In the genomic region with DNA sequence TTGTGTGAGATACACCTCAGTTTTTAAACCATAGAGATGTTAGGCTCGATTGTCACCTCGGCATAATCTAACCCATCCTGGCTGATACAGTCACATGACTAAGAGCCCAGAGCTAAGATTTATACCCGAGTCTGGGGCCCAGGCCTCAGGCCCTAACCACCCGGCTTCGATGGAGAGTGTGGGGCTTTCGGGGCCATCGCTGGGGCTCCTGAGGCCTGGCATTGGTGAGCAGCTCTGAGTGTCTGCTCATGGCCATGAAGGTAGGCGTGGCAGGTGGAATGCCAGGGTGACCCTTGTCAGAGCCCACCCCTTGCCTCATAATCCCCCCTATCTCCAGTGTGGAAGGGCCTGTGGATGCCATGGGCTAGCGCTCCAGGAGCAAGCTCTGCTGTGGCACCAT, we compare ENCODE assay signal across 20 cellular contexts.
A peak's percentile ranks its signal among the peaks of the same experiment; 100 is the strongest.
DNase-seq lines count a peak whose midpoint lies in the region; ATAC-seq, FAIRE-seq and TF ChIP-seq lines count a peak whose summit lies in the region.
"Had no signal": no experiment of that assay in that cellular context is flagged by ENCODE, and none has a peak within 500 bp of the region (broad histone marks: within the 10 kb centered on the region; RNA-seq: fewer than 3 reads in every experiment).

No MANE protein-coding gene starts in this region.

- no TSS peak for BruUV-seq in mammary epithelial cell (replicated peaks; lab: Mats Ljungman, UMichigan)

- H3K4me1 ChIP-seq in breast epithelium (no peaks in the 10 kb centered on the region), mammary epithelial cell (ENCODE audit: insufficient read depth, low read length) (no peaks in the 10 kb centered on the region), H1 (replicated peaks in 1 of 4; ENCODE audit: control insufficient read depth in 3 of 4, insufficient read depth in 4 of 4, low read length in 3 of 4) (no peaks in the 10 kb centered on the region), neuronal stem cell (ENCODE audit: control insufficient read depth in 2 of 2, insufficient read depth in 1 of 2, low read depth in 1 of 2, low read length in 2 of 2) (peaks cover 0 to 5% of the 10 kb centered on the region in 2 donors), tibial nerve (peaks cover 0 to 20% (median 7%) of the 10 kb centered on the region in 4 donors), body of pancreas (no peaks in the 10 kb centered on the region)

- no peak for FAIRE-seq in H1 (lab: Jason Lieb, UNC)
- FAIRE-seq: D721Med, G401.6, GM12891 had no signal

- H4K5ac ChIP-seq in H1 (ENCODE audit: insufficient read length, low read depth, low read length), result no peak overlapping the region

- DNase-seq in breast epithelium (ENCODE audit: low spot score in 2 of 2) (no peak), mammary epithelial cell (no peak), H1 (ENCODE audit: low read depth in 1 of 2, low spot score in 2 of 2) (no peak), neuronal stem cell (ENCODE audit: low spot score) (no peak), tibial nerve (ENCODE audit: low spot score in 2 of 2) (no peak), body of pancreas (no peak)
- no peak for DNase-seq in activated naive CD4-positive, alpha-beta T cell (lab: John Stamatoyannopoulos, UW)
- DNase-seq: CD8-positive, alpha-beta T cell; COR-L47; DMS153; DMS79 treated with DMSO at 0.1 percent for 48 hours; EL; HCEC 1CT; HFFc6 had no signal

- H3K23ac ChIP-seq in H1 (ENCODE audit: insufficient read length) (no peak overlapping the region), neuronal stem cell (ENCODE audit: low read depth, low read length, poor library complexity) (peak overlapping the region; percentile 5)

- no peaks in the 10 kb centered on the region for H3K23me2 ChIP-seq in H1 (ENCODE audit: low read depth, low read length)

- dilution Hi-C loops in mammary epithelial cell (cut with HindIII; ENCODE audit: low sequenced_read_pairs), result no loop called here

- TF ChIP-seq EP300 in H1 (IDR thresholded peaks at IDR 0.05; ENCODE audit: borderline replicate concordance in 1 of 2, low read depth in 2 of 2, low read length in 2 of 2) (no peak), tibial nerve (IDR thresholded peaks at IDR 0.05) (no peak)

- no peak for TF ChIP-seq RAD21 in H1 (IDR thresholded peaks at IDR 0.05 in 1 of 2, conservative IDR thresholded peaks at IDR 0.05 in 1 of 2; ENCODE audit: low read depth in 2 of 2, low read length in 2 of 2)

- H2BK12ac ChIP-seq in H1 (ENCODE audit: low read depth, low read length) (no peak overlapping the region), neuronal stem cell (ENCODE audit: low read length) (no peak overlapping the region)

- CTCF ChIA-PET in mammary epithelial cell (lab: Charles Lee; ENCODE audit: low non-redundant PET) (no interaction called here), H1 (lab: Charles Lee; ENCODE audit: partially characterized antibody) (interaction anchor here (0.8 to 4.0 kb wide), 8 partner anchors 10 to 247 kb away, joined by 3 to 17 read pairs (median 5); a partner anchor contains a TSS)

- H3K4ac ChIP-seq in H1 (replicated peaks; ENCODE audit: insufficient read length, low read depth, low read length) (no peak overlapping the region), neuronal stem cell (ENCODE audit: low read length) (peak overlapping the region; percentile 19)

- POLR2A ChIA-PET in H1 (lab: Charles Lee; ENCODE audit: partially characterized antibody), result interaction anchor here (1.3 kb wide), 1 partner anchor 13 kb away, joined by 3 read pairs; no protein-coding TSS in a partner anchor

- H3K4me2 ChIP-seq in mammary epithelial cell (ENCODE audit: insufficient read depth, low read depth, low read length), result no peak overlapping the region
- H3K4me2 ChIP-seq in H1 (ENCODE audit: insufficient read depth in 1 of 2, low read depth in 2 of 2, low read length in 2 of 2), result no peak overlapping the region
- H3K4me2 ChIP-seq in neuronal stem cell (ENCODE audit: insufficient read depth, low read length, poor library complexity, severe bottlenecking), result no peak overlapping the region

- no peaks in the 10 kb centered on the region for H4K20me1 ChIP-seq in mammary epithelial cell (ENCODE audit: insufficient read depth, low read length)
- no peaks in the 10 kb centered on the region for H4K20me1 ChIP-seq in H1 (replicated peaks in 1 of 2; ENCODE audit: control insufficient read depth in 1 of 2, insufficient read depth in 2 of 2, low read length in 2 of 2)

- TF ChIP-seq CTCF in breast epithelium (IDR thresholded peaks at IDR 0.05) (no peak), mammary epithelial cell (conservative IDR thresholded peaks at IDR 0.05 in 1 of 2, IDR thresholded peaks at IDR 0.05 in 1 of 2; ENCODE audit: extremely low read depth in 1 of 2, insufficient read depth in 1 of 2, low read depth in 1 of 2, low read length in 2 of 2) (no peak), H1 (IDR thresholded peaks at IDR 0.05; ENCODE audit: control extremely low read depth in 1 of 3, insufficient read depth in 1 of 3, low read depth in 1 of 3, low read length in 3 of 3) (no peak), tibial nerve (IDR thresholded peaks at IDR 0.05) (no peak), body of pancreas (IDR thresholded peaks at IDR 0.05) (no peak)

- no peaks in the 10 kb centered on the region for H3K36me3 ChIP-seq in breast epithelium
- no peaks in the 10 kb centered on the region for H3K36me3 ChIP-seq in mammary epithelial cell (ENCODE audit: insufficient read depth, low read length)
- no peaks in the 10 kb centered on the region for H3K36me3 ChIP-seq in H1 (ENCODE audit: control insufficient read depth in 2 of 4, insufficient read depth in 4 of 4, low read length in 3 of 4)
- no peaks in the 10 kb centered on the region for H3K36me3 ChIP-seq in neuronal stem cell (replicated peaks in 1 of 2; ENCODE audit: control insufficient read depth in 2 of 2, insufficient read depth in 2 of 2, low read length in 2 of 2)
- no peaks in the 10 kb centered on the region for H3K36me3 ChIP-seq in tibial nerve
- no peaks in the 10 kb centered on the region for H3K36me3 ChIP-seq in body of pancreas (replicated peaks in 1 of 2; ENCODE audit: insufficient read depth in 1 of 2, low read depth in 2 of 2)

- TF ChIP-seq POLR2A in breast epithelium (IDR thresholded peaks at IDR 0.05), result no peak
- TF ChIP-seq POLR2A in H1 (IDR thresholded peaks at IDR 0.05; ENCODE audit: control extremely low read depth in 1 of 2, low read depth in 2 of 2, low read length in 2 of 2), result no peak
- TF ChIP-seq POLR2A in tibial nerve (IDR thresholded peaks at IDR 0.05), result no peak
- TF ChIP-seq POLR2A in body of pancreas (IDR thresholded peaks at IDR 0.05), result no peak

- H2BK20ac ChIP-seq in H1 (ENCODE audit: low read length), result no peak overlapping the region

- intact Hi-C loops in breast epithelium (cut with DNase I; ENCODE audit: low total_unique reads), result no loop called here
- intact Hi-C loops in mammary epithelial cell (cut with micrococcal nuclease), result no loop called here
- intact Hi-C loops in body of pancreas (cut with DNase I), result no loop called here

- H3K27ac ChIP-seq in breast epithelium, result peak overlapping the region; percentile 43 to 80
- H3K27ac ChIP-seq in mammary epithelial cell (ENCODE audit: insufficient read depth, low read depth, low read length), result no peak overlapping the region
- no peak overlapping the region for H3K27ac ChIP-seq in H1 (ENCODE audit: low read depth, low read length)
- H3K27ac ChIP-seq in neuronal stem cell (replicated peaks; ENCODE audit: low read length), result no peak overlapping the region
- H3K27ac ChIP-seq in tibial nerve, result peak overlapping the region; percentile 64 to 95 (median 78)
- H3K27ac ChIP-seq in body of pancreas, result no peak overlapping the region
- H3K27ac ChIP-seq: 22Rv1, HL-60 had no signal

- H3K27me3 ChIP-seq in breast epithelium (no peaks in the 10 kb centered on the region), mammary epithelial cell (ENCODE audit: insufficient read depth, low read length) (peaks cover 6% of the 10 kb centered on the region), H1 (replicated peaks in 1 of 4; ENCODE audit: control insufficient read depth in 3 of 4, extremely low read depth in 1 of 4, insufficient read depth in 3 of 4, low read length in 3 of 4) (no peaks in the 10 kb centered on the region), neuronal stem cell (ENCODE audit: control insufficient read depth in 3 of 3, insufficient read depth in 3 of 3, low read depth in 1 of 3, low read length in 3 of 3) (peaks cover 0 to 7% (median 2%) of the 10 kb centered on the region in 3 experiments), tibial nerve (no peaks in the 10 kb centered on the region), body of pancreas (no peaks in the 10 kb centered on the region)

- no peak overlapping the region for H3K18ac ChIP-seq in H1 (ENCODE audit: extremely low read depth, low read length)
- peak overlapping the region; percentile 63 for H3K18ac ChIP-seq in neuronal stem cell (ENCODE audit: low read length)

- no peak overlapping the region for H2AFZ ChIP-seq in mammary epithelial cell (ENCODE audit: low read depth, low read length)
- H2AFZ ChIP-seq in H1 (ENCODE audit: low read length), result no peak overlapping the region
- no peak overlapping the region for H2AFZ ChIP-seq in neuronal stem cell (ENCODE audit: low read length)

- H2BK15ac ChIP-seq in H1 (ENCODE audit: low read length) (peak overlapping the region; percentile 90; the same call in 1 of the 2 replicates), neuronal stem cell (ENCODE audit: low read length) (no peak overlapping the region)

- 76% methylated on average over 4 of the region's 9 CpGs for WGBS in mammary epithelial cell (ENCODE audit: low coverage, missing lambda C conversion rate)
- whole genome bisulfite sequencing in H1 (ENCODE audit: extremely low coverage in 1 of 2, insufficient coverage in 1 of 2, insufficient read length in 1 of 2, insufficient replicate concordance in 2 of 2, low coverage in 1 of 2, low lambda C conversion rate in 2 of 2, missing lambda C conversion rate in 1 of 2), 2 experiments, result 94% methylated on average over 9 of the region's 9 CpGs; no CpG with 5 or more reads in 1 of the 2 experiments
- WGBS in neuronal stem cell (ENCODE audit: extremely low coverage in 2 of 2, insufficient read length in 2 of 2, insufficient replicate concordance in 1 of 2), 2 donors, result no CpG with 5 or more reads among the region's 9 CpGs
- WGBS in tibial nerve, 2 donors, result 87 to 92% methylated on average over 9 of the region's 9 CpGs
- 65 to 85% methylated on average over 8 of the region's 9 CpGs for WGBS in body of pancreas, 2 donors

- no peak overlapping the region for H2BK5ac ChIP-seq in H1 (ENCODE audit: low read depth, low read length)
- no peak overlapping the region for H2BK5ac ChIP-seq in neuronal stem cell (ENCODE audit: low read length)

- H3K79me1 ChIP-seq in H1 (ENCODE audit: low read depth, low read length) (no peaks in the 10 kb centered on the region), neuronal stem cell (ENCODE audit: low read depth, low read length) (no peaks in the 10 kb centered on the region)

- H3K79me2 ChIP-seq in mammary epithelial cell (ENCODE audit: insufficient read depth, low read length) (no peaks in the 10 kb centered on the region), H1 (ENCODE audit: control insufficient read depth in 1 of 2, insufficient read depth in 2 of 2, low read length in 2 of 2) (no peaks in the 10 kb centered on the region)

- ATAC-seq in body of pancreas (no peak), GM21786 (IDR thresholded peaks at IDR 0.05; ENCODE audit: unreplicated experiment) (no peak)
- ATAC-seq: CD8-positive, alpha-beta T cell had no signal

- H4K8ac ChIP-seq in H1 (ENCODE audit: extremely low read depth, insufficient read depth, low read length), result no peak overlapping the region; the same call in 1 of the 2 replicates
- no peak overlapping the region for H4K8ac ChIP-seq in neuronal stem cell (ENCODE audit: low read depth, low read length)

- H3K56ac ChIP-seq in H1 (replicated peaks; ENCODE audit: insufficient read length, low read depth, low read length), result no peak overlapping the region

- H3K14ac ChIP-seq in H1 (ENCODE audit: insufficient read length) (no peak overlapping the region), neuronal stem cell (ENCODE audit: low read length) (no peak overlapping the region)

- H2BK120ac ChIP-seq in H1 (replicated peaks; ENCODE audit: low read depth, low read length), result no peak overlapping the region
- no peak overlapping the region for H2BK120ac ChIP-seq in neuronal stem cell (ENCODE audit: low read depth, low read length)

- no peaks in the 10 kb centered on the region for H3K9me3 ChIP-seq in breast epithelium
- H3K9me3 ChIP-seq in mammary epithelial cell (replicated peaks; ENCODE audit: insufficient read depth, low read length), result no peaks in the 10 kb centered on the region
- H3K9me3 ChIP-seq in H1 (ENCODE audit: insufficient read depth in 2 of 2, low read depth in 1 of 2, low read length in 1 of 2), result no peaks in the 10 kb centered on the region
- peaks cover 0 to 3% of the 10 kb centered on the region in 2 donors for H3K9me3 ChIP-seq in neuronal stem cell (replicated peaks in 1 of 2; ENCODE audit: control insufficient read depth in 2 of 2, insufficient read depth in 1 of 2, low read depth in 1 of 2, low read length in 2 of 2)
- no peaks in the 10 kb centered on the region for H3K9me3 ChIP-seq in tibial nerve
- H3K9me3 ChIP-seq in body of pancreas, result no peaks in the 10 kb centered on the region

- H3K9ac ChIP-seq in mammary epithelial cell (ENCODE audit: insufficient read depth, low read length) (no peak overlapping the region), H1 (replicated peaks in 1 of 4; ENCODE audit: extremely low read depth in 1 of 4, low read depth in 3 of 4, low read length in 3 of 4) (no peak overlapping the region), neuronal stem cell (ENCODE audit: low read depth, low read length, poor library complexity) (no peak overlapping the region)

- H4K91ac ChIP-seq in H1 (replicated peaks; ENCODE audit: insufficient read length, low read length) (no peak overlapping the region), neuronal stem cell (ENCODE audit: low read depth, low read length, poor library complexity) (no peak overlapping the region)

- H2AK5ac ChIP-seq in H1 (ENCODE audit: low read depth, low read length) (no peak overlapping the region), neuronal stem cell (ENCODE audit: low read depth, low read length) (peak overlapping the region; percentile 77)

- in situ Hi-C loops in mammary epithelial cell (cut with MboI; ENCODE audit: low sequenced_read_pairs in 2 of 2), result no loop called here

- no peak overlapping the region for H3K4me3 ChIP-seq in breast epithelium
- no peak overlapping the region for H3K4me3 ChIP-seq in mammary epithelial cell (replicated peaks in 1 of 3; ENCODE audit: insufficient read depth in 1 of 3, low read depth in 2 of 3, low read length in 3 of 3)
- no peak overlapping the region for H3K4me3 ChIP-seq in H1 (ENCODE audit: extremely low read depth in 1 of 4, insufficient read depth in 2 of 4, low read depth in 3 of 4, low read length in 4 of 4)
- no peak overlapping the region for H3K4me3 ChIP-seq in neuronal stem cell (ENCODE audit: low read length in 2 of 2)
- H3K4me3 ChIP-seq in tibial nerve, result no peak overlapping the region
- no peak overlapping the region for H3K4me3 ChIP-seq in body of pancreas

Comparison
In these comparisons a context has a peak if more than half of its experiments do, and no peak if none do; other contexts are left out.
1. H3K27ac ChIP-seq: peak in breast epithelium (2 of 2) and tibial nerve (4 of 4); none in mammary epithelial cell (single experiment), H1 (single experiment), neuronal stem cell (single experiment) and body of pancreas (0 of 4).